In genomic region chr10:132203256-132204077, GRCh38 we compare ENCODE assay signal across 20 cellular contexts.
"Had no signal": no experiment of that assay in that cellular context is flagged by ENCODE, and none has a peak within 500 bp of the region (broad histone marks: within the 10 kb centered on the region; RNA-seq: fewer than 3 reads in every experiment).

No MANE protein-coding gene starts in this region.

- H3K27ac ChIP-seq: coronary artery, foreskin keratinocyte, psoas muscle, tibial artery, upper lobe of left lung, vagina had no signal

- ATAC-seq: foreskin keratinocyte; natural killer cell treated with Interleukin-12 subunit alpha and Interleukin-12 subunit beta and Interleukin-15 and Interleukin-18, amount 100 ng/mL, for 72 hours; psoas muscle had no signal

- H3K4me1 Mint-ChIP-seq: endodermal cell had no signal

- FAIRE-seq: endothelial cell of umbilical vein, small intestine had no signal

- DNase-seq: effector CD4-positive, alpha-beta T cell; endodermal cell; erythroblast; foreskin keratinocyte; hippocampal formation; kidney glomerular epithelial cell; mesenchymal stem cell; midbrain; retina; small intestine; stimulated activated CD4-positive, alpha-beta T cell treated with anti-CD3 and anti-CD28 coated beads, Interleukin-2, amount 100 ng/mL, for 48 hours; stimulated activated naive CD4-positive, alpha-beta T cell treated with Interleukin-2 at 50 U/mL for 16 hours; tibial artery had no signal

- H3K4me3 Mint-ChIP-seq: endodermal cell; natural killer cell treated with Interleukin-12 subunit alpha and Interleukin-12 subunit beta and Interleukin-15 and Interleukin-18, amount 100 ng/mL, for 72 hours had no signal

- H3K9me3 ChIP-seq: psoas muscle, tibial artery, upper lobe of left lung, vagina had no signal

- H3K27me3 ChIP-seq: foreskin keratinocyte, upper lobe of left lung, vagina had no signal

- H3K4me1 ChIP-seq: foreskin keratinocyte, psoas muscle, tibial artery, upper lobe of left lung, vagina had no signal

- H3K36me3 ChIP-seq: vagina had no signal

- H3K4me3 ChIP-seq: coronary artery, lung, psoas muscle, tibial artery, upper lobe of left lung, vagina had no signal

- H3K27me3 Mint-ChIP-seq: natural killer cell treated with Interleukin-12 subunit alpha and Interleukin-12 subunit beta and Interleukin-15 and Interleukin-18, amount 100 ng/mL, for 72 hours had no signal

- H3K36me3 Mint-ChIP-seq: natural killer cell treated with Interleukin-12 subunit alpha and Interleukin-12 subunit beta and Interleukin-15 and Interleukin-18, amount 100 ng/mL, for 72 hours had no signal

- H3K9me3 Mint-ChIP-seq: endodermal cell; natural killer cell treated with Interleukin-12 subunit alpha and Interleukin-12 subunit beta and Interleukin-15 and Interleukin-18, amount 100 ng/mL, for 72 hours had no signal

- H3K27ac Mint-ChIP-seq: endodermal cell; natural killer cell treated with Interleukin-12 subunit alpha and Interleukin-12 subunit beta and Interleukin-15 and Interleukin-18, amount 100 ng/mL, for 72 hours had no signal
